In genomic region chr10:43174969-43175368, GRCh38 we compare ENCODE assay signal across 20 cellular contexts. TPM values are rescaled to one million over a fixed set of nuclear protein-coding genes. Genes with fewer than 3 reads are reported as not detected.
DNase-seq lines count a peak whose midpoint lies in the region; ATAC-seq and TF ChIP-seq lines count a peak whose summit lies in the region.
"Had no signal": no experiment of that assay in that cellular context is flagged by ENCODE, and none has a peak within 500 bp of the region (broad histone marks: within the 10 kb centered on the region; RNA-seq: fewer than 3 reads in every experiment).

No MANE protein-coding gene starts in this region.

- H3K27me3 ChIP-seq in heart right ventricle (no peaks in the 10 kb centered on the region), mesenchymal stem cell (ENCODE audit: control insufficient read depth in 1 of 2, insufficient read depth in 1 of 2, low read length in 2 of 2) (no peaks in the 10 kb centered on the region)

- no peak overlapping the region for H3K14ac ChIP-seq in mesenchymal stem cell (ENCODE audit: low read length in 2 of 2)

- no peak overlapping the region for H3K4me3 ChIP-seq in heart right ventricle
- H3K4me3 ChIP-seq in mesenchymal stem cell (ENCODE audit: insufficient read depth in 1 of 2, low read depth in 1 of 2, low read length in 2 of 2), result no peak overlapping the region

- DNase-seq in OCI-M1 (lab: John Stamatoyannopoulos, UW), result peak; percentile 27
- no peak for DNase-seq in heart right ventricle
- peak; percentile 19 for DNase-seq in mesenchymal stem cell
- no peak for DNase-seq in ACHN
- DNase-seq in GM20000 (ENCODE audit: low spot score), result no peak
- no peak for DNase-seq in NCI-H446 (lab: John Stamatoyannopoulos, UW)
- DNase-seq: AML-193, COR-L47, DMS 273 treated with DMSO at 0.1 percent for 48 hours, GDM1, KBM-7, NCI-H1417, NCI-H187, NCI-H2107, NCI-H2227 treated with DMSO at 0.1 percent for 48 hours, NCI-H524, NCI-H82, SIG-M5 had no signal

- H2BK12ac ChIP-seq in mesenchymal stem cell (ENCODE audit: low read length in 2 of 2), result no peak overlapping the region

- no peak overlapping the region for H4K8ac ChIP-seq in mesenchymal stem cell (ENCODE audit: low read length)

- H3K4me1 ChIP-seq in heart right ventricle (peaks cover 0 to 21% (median 0%) of the 10 kb centered on the region in 9 donors), mesenchymal stem cell (ENCODE audit: control insufficient read depth, insufficient read depth, low read depth, low read length) (no peaks in the 10 kb centered on the region)

- no peak overlapping the region for H2BK5ac ChIP-seq in mesenchymal stem cell (ENCODE audit: low read depth, low read length, poor library complexity, severe bottlenecking)

- peak in 6 of 8 donors; percentile 37 to 88 (median 56) for ATAC-seq in heart right ventricle
- ATAC-seq: SK-N-SH treated with all-trans-retinoic acid at 6 μM for 48 hours had no signal

- H3K4ac ChIP-seq in mesenchymal stem cell (ENCODE audit: low read depth in 1 of 2, low read length in 2 of 2), result no peak overlapping the region

- H3K18ac ChIP-seq in mesenchymal stem cell (ENCODE audit: low read depth in 1 of 2, low read length in 2 of 2), result no peak overlapping the region

- H3K4me2 ChIP-seq in mesenchymal stem cell (ENCODE audit: low read length, poor library complexity, severe bottlenecking), result no peak overlapping the region

- no peak overlapping the region for H2AFZ ChIP-seq in mesenchymal stem cell (ENCODE audit: low read depth, low read length)

- no peak overlapping the region for H4K91ac ChIP-seq in mesenchymal stem cell (ENCODE audit: low read length)

- 34 to 49% methylated on average over 6 of the region's 6 CpGs for WGBS in heart right ventricle, 2 donors
- 57% methylated on average over 5 of the region's 6 CpGs for WGBS in mesenchymal stem cell

- peaks cover 29% of the 10 kb centered on the region for H3K79me1 ChIP-seq in mesenchymal stem cell (replicated peaks; ENCODE audit: low read length, poor library complexity, severe bottlenecking)

- H3K9ac ChIP-seq in mesenchymal stem cell (ENCODE audit: low read length), result no peak overlapping the region

- in situ Hi-C loops in ACHN (cut with HindIII; ENCODE audit: low pct_ligation_motif_present, low pct_unique_long_range_greater_than_20kb, low sequenced_read_pairs), result no loop called here

- no peak overlapping the region for H2AK5ac ChIP-seq in mesenchymal stem cell (ENCODE audit: low read length, severe bottlenecking)

- TF ChIP-seq CTCF in C4-2B (conservative IDR thresholded peaks at IDR 0.05) (no peak; the same call in none of the 2 replicates), heart right ventricle (IDR thresholded peaks at IDR 0.05) (no peak), GM20000 (IDR thresholded peaks at IDR 0.05; ENCODE audit: extremely low read depth, missing control alignments) (no peak)

- no peak overlapping the region for H2BK120ac ChIP-seq in mesenchymal stem cell (ENCODE audit: low read depth, low read length)

- H3K36me3 ChIP-seq in heart right ventricle (peaks cover 0 to 97% (median 30%) of the 10 kb centered on the region in 9 donors), mesenchymal stem cell (ENCODE audit: control insufficient read depth in 1 of 2, insufficient read depth in 2 of 2, low read depth in 1 of 2, low read length in 2 of 2) (peaks cover 12 to 98% of the 10 kb centered on the region in 2 experiments)

- no peak overlapping the region for H3K23ac ChIP-seq in mesenchymal stem cell (ENCODE audit: low read length in 2 of 2)

- H2BK15ac ChIP-seq in mesenchymal stem cell (ENCODE audit: low read depth, poor library complexity, severe bottlenecking), result no peak overlapping the region

- intact Hi-C loops in heart right ventricle (cut with DNase I), result no loop called here

- H3K27ac ChIP-seq in C4-2B, result peak overlapping the region; percentile 63; the same call in 1 of the 2 replicates
- H3K27ac ChIP-seq in heart right ventricle, result no peak overlapping the region
- H3K27ac ChIP-seq in mesenchymal stem cell (ENCODE audit: low read length, poor library complexity, severe bottlenecking), result no peak overlapping the region

- H3K9me3 ChIP-seq in heart right ventricle, result peaks cover 0 to 17% (median 0%) of the 10 kb centered on the region in 11 donors
- no peaks in the 10 kb centered on the region for H3K9me3 ChIP-seq in mesenchymal stem cell (ENCODE audit: control insufficient read depth, low read length)

RNA-seq across cellular contexts. Expression of gene CSGALNACT2, which starts 36.7 kb away (rescaled TPM):
- 10 to 100 TPM in 3 of 10 donors, 1 to 10 TPM in 7; 7.0 to 12.9 (median 9.8) TPM for total RNA-seq in heart right ventricle
- polyA plus RNA-seq in heart right ventricle, result 1 to 10 TPM; 4.6 to 7.1 TPM
- 35.5 TPM for polyA plus RNA-seq in mesenchymal stem cell (2013, experiment 1 of 2)
- polyA plus RNA-seq in mesenchymal stem cell (2013, experiment 2 of 2), result 37.6 TPM

Comparison
In these comparisons a context has a peak if more than half of its experiments do, and no peak if none do; other contexts are left out.
1. DNase-seq: peak in OCI-M1 (single experiment) and mesenchymal stem cell (single experiment); none in heart right ventricle (0 of 2), ACHN (single experiment), GM20000 (single experiment) and NCI-H446 (0 of 2).